19 cellular contexts compared by ENCODE assay signal in genomic region chr7:45229130-45229920, GRCh38.
DNase-seq lines count a peak whose midpoint lies in the region; ATAC-seq, FAIRE-seq and TF ChIP-seq lines count a peak whose summit lies in the region.
"Had no signal": no experiment of that assay in that cellular context is flagged by ENCODE, and none has a peak within 500 bp of the region (broad histone marks: within the 10 kb centered on the region; RNA-seq: fewer than 3 reads in every experiment).

No MANE protein-coding gene starts in this region.

- intact Hi-C loops in K562 (cut with micrococcal nuclease) (no loop called here), vagina (cut with DNase I) (no loop called here)

- TF ChIP-seq POLR2A in K562 (conservative IDR thresholded peaks at IDR 0.05) (no peak), vagina (IDR thresholded peaks at IDR 0.05) (no peak)

- H3K36me3 ChIP-seq in K562 (ENCODE audit: control insufficient read depth, insufficient read depth, low read length) (no peaks in the 10 kb centered on the region), lung (ENCODE audit: control insufficient read depth in 2 of 2, insufficient read depth in 2 of 2, low read length in 2 of 2) (no peaks in the 10 kb centered on the region), vagina (no peaks in the 10 kb centered on the region)
- H3K36me3 ChIP-seq: Peyer's patch had no signal

- ATAC-seq in K562: peak; percentile 76
- ATAC-seq in lung (ENCODE audit: insufficient read depth, low FRiP score): no peak
- ATAC-seq in GM21576 (IDR thresholded peaks at IDR 0.05; ENCODE audit: unreplicated experiment): no peak
- ATAC-seq: HepG2 had no signal

- 2% methylated on average over 9 of the region's 9 CpGs for WGBS in K562 (ENCODE audit: insufficient coverage, low coverage, missing lambda C conversion rate)
- 44 to 59% methylated on average over 9 of the region's 9 CpGs for WGBS in lung, 2 donors

- H3K9me3 ChIP-seq in K562 (replicated peaks; ENCODE audit: control insufficient read depth, insufficient read depth, low read depth, low read length): no peaks in the 10 kb centered on the region
- no peaks in the 10 kb centered on the region for H3K9me3 ChIP-seq in lung (ENCODE audit: control insufficient read depth in 2 of 2, insufficient read depth in 1 of 2, low read length in 1 of 2)
- H3K9me3 ChIP-seq in vagina: no peaks in the 10 kb centered on the region
- H3K9me3 ChIP-seq: Peyer's patch had no signal

- peak; percentile 42 for DNase-seq in DMS 273 (lab: John Stamatoyannopoulos, UW; ENCODE audit: unreplicated experiment)
- no peak for DNase-seq in DMS 273 treated with DMSO at 0.1 percent for 48 hours (lab: John Stamatoyannopoulos, UW)
- peak in 73 of 76 experiments; percentile 6 to 90 (median 72) for DNase-seq in HUDEP-2 (lab: John Stamatoyannopoulos, UW; ENCODE audit: unreplicated experiment in 76 of 76)
- peak; percentile 55 to 65 (median 60) for DNase-seq in K562 (ENCODE audit: extremely low read depth in 1 of 4, low spot score in 3 of 4)
- DNase-seq in lung (ENCODE audit: low spot score): peak; percentile 26
- no peak for DNase-seq in vagina (ENCODE audit: extremely low spot score in 2 of 2)
- DNase-seq in stimulated activated CD4-positive, alpha-beta T cell treated with anti-CD3 and anti-CD28 coated beads, Interleukin-4, amount 100 ng/mL, for 1 hour: no peak
- DNase-seq: AML-193, GF-D8, GM23248, NCI-H1417, NCI-H187 treated with DMSO at 0.1 percent for 48 hours, NCI-H345, NCI-H526, Peyer's patch had no signal

- H3K27me3 ChIP-seq in K562 (ENCODE audit: control insufficient read depth in 2 of 2, insufficient read depth in 2 of 2, low read length in 2 of 2) (peaks cover 17 to 53% of the 10 kb centered on the region in 2 experiments; a peak in 4 of 5 replicates), lung (ENCODE audit: control insufficient read depth, insufficient read depth) (no peaks in the 10 kb centered on the region), vagina (no peaks in the 10 kb centered on the region)
- H3K27me3 ChIP-seq: Peyer's patch had no signal

- H3K4me3 ChIP-seq in K562: no peak overlapping the region
- no peak overlapping the region for H3K4me3 ChIP-seq in lung
- H3K4me3 ChIP-seq in vagina: no peak overlapping the region
- H3K4me3 ChIP-seq: GM23248, Peyer's patch had no signal

- peak; percentile 61 for FAIRE-seq in K562 (lab: Jason Lieb, UNC)
- FAIRE-seq: HepG2 had no signal

- H3K4me1 ChIP-seq in K562 (replicated peaks in 1 of 2; ENCODE audit: control insufficient read depth in 2 of 2, insufficient read depth in 2 of 2, low read length in 2 of 2): peaks cover 9 to 12% of the 10 kb centered on the region in 2 experiments; a peak in 3 of 5 replicates
- H3K4me1 ChIP-seq in lung (ENCODE audit: control insufficient read depth in 2 of 2, insufficient read depth in 2 of 2, low read length in 2 of 2): peaks cover 0 to 20% of the 10 kb centered on the region in 2 donors
- H3K4me1 ChIP-seq in vagina: no peaks in the 10 kb centered on the region
- H3K4me1 ChIP-seq: Peyer's patch had no signal

- no peak overlapping the region for H2AFZ ChIP-seq in K562 (ENCODE audit: low read depth, low read length)
- H2AFZ ChIP-seq: GM23248 had no signal

- no peaks in the 10 kb centered on the region for H3K9me1 ChIP-seq in K562 (ENCODE audit: control insufficient read depth, insufficient read depth, low read length)

- H3K9ac ChIP-seq in K562 (ENCODE audit: insufficient read depth in 1 of 2, low read depth in 2 of 2, low read length in 2 of 2): no peak overlapping the region; a peak in 1 of 4 replicates
- H3K9ac ChIP-seq: GM23248, KMS-11 had no signal

- in situ Hi-C loops in K562 (cut with MboI): no loop called here

- peak; percentile 27 to 36 (median 32); a peak in 3 of 6 replicates for TF ChIP-seq CTCF in K562 (IDR thresholded peaks at IDR 0.05 in 2 of 3, conservative IDR thresholded peaks at IDR 0.05 in 1 of 3; ENCODE audit: insufficient read depth in 2 of 3, low read depth in 1 of 3, low read length in 3 of 3)
- no peak for TF ChIP-seq CTCF in lung (IDR thresholded peaks at IDR 0.05; ENCODE audit: control extremely low read depth, extremely low read depth)
- no peak for TF ChIP-seq CTCF in vagina (IDR thresholded peaks at IDR 0.05)

- POLR2A ChIA-PET in K562 (lab: Yijun Ruan, JAX): interaction anchor here (1.0 to 1.4 kb wide), 3 partner anchors 10 to 22 kb away, joined by 4 to 5 read pairs (median 4); no protein-coding TSS in a partner anchor

- TF ChIP-seq EP300 in K562 (IDR thresholded peaks at IDR 0.05; ENCODE audit: low read length): peak; percentile 42; the same call in 1 of the 2 replicates

- 0 out of 2 replicates have a peak overlapping the region, but pooled peaks have one; percentile 35 for H3K4me2 ChIP-seq in K562 (ENCODE audit: insufficient read depth, low read length)
- H3K4me2 ChIP-seq: KMS-11 had no signal

- CTCF ChIA-PET in K562 (lab: Yijun Ruan, JAX; ENCODE audit: low intra/inter-chr PET ratio): no interaction called here

- no peaks in the 10 kb centered on the region for H3K79me2 ChIP-seq in K562 (ENCODE audit: control insufficient read depth, insufficient read depth, low read length)

- no peak overlapping the region for H3K27ac ChIP-seq in K562 (ENCODE audit: extremely low read depth, low read depth, low read length)
- peak overlapping the region in 1 of 2 donors; percentile 13 for H3K27ac ChIP-seq in lung (ENCODE audit: low read depth in 1 of 2, low read length in 1 of 2)
- no peak overlapping the region for H3K27ac ChIP-seq in vagina
- H3K27ac ChIP-seq: 22Rv1, GM23248, KMS-11, Peyer's patch had no signal

- BruUV-seq in K562 (replicated peaks; lab: Mats Ljungman, UMichigan): no TSS peak

- TF ChIP-seq RAD21 in K562 (CRISPR knock-in tag; conservative IDR thresholded peaks at IDR 0.05 in 1 of 2, IDR thresholded peaks at IDR 0.05 in 1 of 2): no peak

- peaks cover 5% of the 10 kb centered on the region for H4K20me1 ChIP-seq in K562 (replicated peaks; ENCODE audit: control insufficient read depth, insufficient read depth, low read length)

TF ChIP-seq in K562, 482 proteins besides CTCF, POLR2A, EP300 and RAD21 (continues in another document):
- TF ChIP-seq CBFA2T3 (IDR thresholded peaks at IDR 0.05) (peak; percentile 73), ZNF324 (CRISPR knock-in tag; IDR thresholded peaks at IDR 0.05) (peak; percentile 72; the same call in 1 of the 2 replicates), C11orf30 (IDR thresholded peaks at IDR 0.05; ENCODE audit: low read depth) (0 out of 2 replicates have a peak, but pooled peaks have one; percentile 6), NR3C1 (CRISPR knock-in tag; IDR thresholded peaks at IDR 0.05) (no peak), FOSL1 (tag; conservative IDR thresholded peaks at IDR 0.05) (peak; percentile 66), SMAD2 (IDR thresholded peaks at IDR 0.05; ENCODE audit: low read depth, low read length) (no peak), NR1H2 (CRISPR knock-in tag; IDR thresholded peaks at IDR 0.05) (no peak), ZNF23 (CRISPR knock-in tag; IDR thresholded peaks at IDR 0.05) (no peak), NCOR1 (IDR thresholded peaks at IDR 0.05) (peak; percentile 38), TEAD4 (IDR thresholded peaks at IDR 0.05; ENCODE audit: low read length) (peak; percentile 66; the same call in 1 of the 2 replicates), TEAD4 (CRISPR knock-in tag; IDR thresholded peaks at IDR 0.05; ENCODE audit: borderline replicate concordance) (no peak), CBFA2T2 (conservative IDR thresholded peaks at IDR 0.05) (peak; percentile 50), RCOR1 (IDR thresholded peaks at IDR 0.05; ENCODE audit: borderline replicate concordance in 1 of 2, low read depth in 2 of 2, low read length in 2 of 2) (0 out of 4 replicates have a peak, but pooled peaks of 1 of the 2 experiments have one; percentile 39), TFAP4 (CRISPR knock-in tag; IDR thresholded peaks at IDR 0.05; ENCODE audit: borderline replicate concordance) (peak; percentile 38; the same call in 1 of the 2 replicates), POLR3G (IDR thresholded peaks at IDR 0.05; ENCODE audit: extremely low read depth, insufficient read length, insufficient replicate concordance) (no peak), ZBTB8A (IDR thresholded peaks at IDR 0.05; ENCODE audit: partially characterized antibody) (no peak), JUN (IDR thresholded peaks at IDR 0.05; ENCODE audit: borderline replicate concordance, low read depth, low read length) (no peak), JUN (CRISPR knock-in tag; IDR thresholded peaks at IDR 0.05; ENCODE audit: borderline replicate concordance) (no peak), ATF7 (IDR thresholded peaks at IDR 0.05) (no peak), GATA2 (CRISPR knock-in tag; IDR thresholded peaks at IDR 0.05) (0 out of 2 replicates have a peak, but pooled peaks have one; percentile 28)
- TF ChIP-seq, protein P1, sequence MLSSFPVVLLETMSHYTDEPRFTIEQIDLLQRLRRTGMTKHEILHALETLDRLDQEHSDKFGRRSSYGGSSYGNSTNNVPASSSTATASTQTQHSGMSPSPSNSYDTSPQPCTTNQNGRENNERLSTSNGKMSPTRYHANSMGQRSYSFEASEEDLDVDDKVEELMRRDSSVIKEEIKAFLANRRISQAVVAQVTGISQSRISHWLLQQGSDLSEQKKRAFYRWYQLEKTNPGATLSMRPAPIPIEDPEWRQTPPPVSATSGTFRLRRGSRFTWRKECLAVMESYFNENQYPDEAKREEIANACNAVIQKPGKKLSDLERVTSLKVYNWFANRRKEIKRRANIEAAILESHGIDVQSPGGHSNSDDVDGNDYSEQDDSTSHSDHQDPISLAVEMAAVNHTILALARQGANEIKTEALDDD (IDR thresholded peaks at IDR 0.05): no peak

Comparison
In these comparisons a context has a peak if more than half of its experiments do, and no peak if none do; other contexts are left out.
1. DNase-seq: peak in DMS 273 (single experiment), HUDEP-2 (73 of 76), K562 (4 of 4) and lung (single experiment); none in DMS 273 treated with DMSO at 0.1 percent for 48 hours (single experiment), vagina (0 of 2) and stimulated activated CD4-positive, alpha-beta T cell treated with anti-CD3 and anti-CD28 coated beads, Interleukin-4, amount 100 ng/mL, for 1 hour (single experiment).
2. CTCF ChIP-seq: peak in K562 (3 of 3); none in lung (single experiment) and vagina (0 of 3).